Comparison of ENCODE assay signal across 14 cellular contexts in the genomic region with DNA sequence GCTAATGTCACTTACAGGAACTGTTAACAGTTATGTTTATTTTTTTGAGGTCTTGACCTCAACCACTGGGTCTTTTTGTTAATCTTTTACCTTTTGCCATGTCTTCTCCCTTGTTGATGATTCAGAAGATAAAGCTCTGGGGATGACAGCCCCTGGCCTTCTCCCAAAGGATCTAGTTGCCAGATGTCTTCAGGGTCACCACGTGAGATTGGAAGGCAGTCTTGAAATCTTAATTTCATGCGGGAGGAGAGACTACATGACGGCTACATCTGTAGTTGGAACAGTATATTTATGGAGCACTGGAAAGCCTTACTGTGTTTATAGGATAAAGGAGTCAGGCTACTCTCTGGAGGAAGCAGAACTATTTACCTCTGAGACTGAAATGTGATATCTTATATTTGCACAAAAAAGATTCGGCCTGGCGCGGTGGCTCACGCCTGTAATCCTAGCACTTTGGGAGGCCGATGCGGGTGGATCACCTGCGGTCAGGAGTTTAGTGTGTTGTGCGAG. TPM values are rescaled to one million over a fixed set of nuclear protein-coding genes. Genes with fewer than 3 reads are reported as not detected.
DNase-seq lines count a peak whose midpoint lies in the region; ATAC-seq and FAIRE-seq lines count a peak whose summit lies in the region.
"Had no signal": no experiment of that assay in that cellular context is flagged by ENCODE, and none has a peak within 500 bp of the region (broad histone marks: within the 10 kb centered on the region; RNA-seq: fewer than 3 reads in every experiment).

No MANE protein-coding gene starts in this region.

- no peak for DNase-seq in activated naive CD4-positive, alpha-beta T cell treated with anti-CD3 and anti-CD28 coated beads, Interleukin-2, amount 10 ng/mL, durations not matched to agents 7 days and 5 days
- DNase-seq in activated naive CD4-positive, alpha-beta T cell treated with Interleukin-2 at 50 U/mL for 16 hours: no peak
- DNase-seq in RCC 7860 (ENCODE audit: low spot score) (peak; percentile 83), KG1 (lab: John Stamatoyannopoulos, UW) (no peak)
- DNase-seq: amygdala; CD4-positive, alpha-beta memory T cell; hippocampal formation; NCI-H524; uterus had no signal

- H3K27ac Mint-ChIP-seq in activated naive CD4-positive, alpha-beta T cell treated with anti-CD3 and anti-CD28 coated beads, Interleukin-2, amount 10 ng/mL, durations not matched to agents 7 days and 5 days: peak overlapping the region; percentile 50

- H3K9me3 ChIP-seq in iPS-20b (ENCODE audit: insufficient read depth, low read depth, low read length) (no peaks in the 10 kb centered on the region), skeletal muscle tissue (ENCODE audit: control insufficient read depth in 3 of 3, low read length in 3 of 3) (no peaks in the 10 kb centered on the region)
- H3K9me3 ChIP-seq: uterus had no signal

- FAIRE-seq in RCC 7860 (lab: Jason Lieb, UNC): peak; percentile 95

- H3K9ac ChIP-seq in iPS-20b (ENCODE audit: low read depth, low read length): peak overlapping the region; percentile 13; the same call in 1 of the 2 replicates
- no peak overlapping the region for H3K9ac ChIP-seq in skeletal muscle tissue (ENCODE audit: low read depth in 1 of 3, low read length in 3 of 3)

- no peaks in the 10 kb centered on the region for H3K9me3 Mint-ChIP-seq in activated naive CD4-positive, alpha-beta T cell treated with anti-CD3 and anti-CD28 coated beads, Interleukin-2, amount 10 ng/mL, durations not matched to agents 7 days and 5 days
- H3K9me3 Mint-ChIP-seq: CD4-positive, alpha-beta memory T cell had no signal

- ATAC-seq in GM18858 (IDR thresholded peaks at IDR 0.05; ENCODE audit: unreplicated experiment): no peak
- ATAC-seq in HG03378 (IDR thresholded peaks at IDR 0.05; ENCODE audit: unreplicated experiment): no peak

- CTCF ChIA-PET in activated naive CD4-positive, alpha-beta T cell treated with anti-CD3 and anti-CD28 coated beads, Interleukin-2, amount 10 ng/mL, durations not matched to agents 7 days and 5 days (lab: Charles Lee): interaction anchor here (0.9 to 5.8 kb wide), 2 partner anchors 19 to 45 kb away, joined by 3 to 45 read pairs; no protein-coding TSS in a partner anchor

- H3K36me3 Mint-ChIP-seq in activated naive CD4-positive, alpha-beta T cell treated with anti-CD3 and anti-CD28 coated beads, Interleukin-2, amount 10 ng/mL, durations not matched to agents 7 days and 5 days: peaks cover 55% of the 10 kb centered on the region

- H3K4me1 Mint-ChIP-seq in activated naive CD4-positive, alpha-beta T cell treated with anti-CD3 and anti-CD28 coated beads, Interleukin-2, amount 10 ng/mL, durations not matched to agents 7 days and 5 days: peaks cover 59% of the 10 kb centered on the region

- H3K27me3 Mint-ChIP-seq in activated naive CD4-positive, alpha-beta T cell treated with anti-CD3 and anti-CD28 coated beads, Interleukin-2, amount 10 ng/mL, durations not matched to agents 7 days and 5 days: no peaks in the 10 kb centered on the region
- H3K27me3 Mint-ChIP-seq: CD4-positive, alpha-beta memory T cell had no signal

- no peaks in the 10 kb centered on the region for H3K27me3 ChIP-seq in iPS-20b (ENCODE audit: insufficient read depth, low read length)
- no peaks in the 10 kb centered on the region for H3K27me3 ChIP-seq in skeletal muscle tissue (ENCODE audit: control insufficient read depth in 3 of 3, insufficient read depth in 3 of 3, low read length in 3 of 3)
- H3K27me3 ChIP-seq: uterus had no signal

- H3K27ac ChIP-seq in iPS-20b (ENCODE audit: low read length) (peak overlapping the region; percentile 82), skeletal muscle tissue (ENCODE audit: low read depth, low read length) (peak overlapping the region; percentile 45)

- H3K4me3 ChIP-seq in iPS-20b (ENCODE audit: low read length) (no peak overlapping the region), skeletal muscle tissue (ENCODE audit: low read length in 3 of 3) (no peak overlapping the region)
- H3K4me3 ChIP-seq: uterus had no signal

- H3K4me1 ChIP-seq in iPS-20b (ENCODE audit: insufficient read depth, low read length) (peaks cover 54% of the 10 kb centered on the region), skeletal muscle tissue (ENCODE audit: control insufficient read depth in 3 of 3, insufficient read depth in 3 of 3, low read length in 3 of 3) (peaks cover 60 to 66% (median 62%) of the 10 kb centered on the region in 3 donors)

- H3K36me3 ChIP-seq in iPS-20b (ENCODE audit: insufficient read depth, low read depth, low read length) (peaks cover 39% of the 10 kb centered on the region), skeletal muscle tissue (ENCODE audit: control insufficient read depth in 3 of 3, insufficient read depth in 3 of 3, low read length in 3 of 3) (peaks cover 23 to 39% (median 37%) of the 10 kb centered on the region in 3 donors)
- H3K36me3 ChIP-seq: uterus had no signal

- H3K4me3 Mint-ChIP-seq in activated naive CD4-positive, alpha-beta T cell treated with anti-CD3 and anti-CD28 coated beads, Interleukin-2, amount 10 ng/mL, durations not matched to agents 7 days and 5 days: no peak overlapping the region

RNA-seq across cellular contexts. Expression of gene MLEC, which starts 5.6 kb away (rescaled TPM):
- total RNA-seq in skeletal muscle tissue: 50.6 TPM

RNA-seq across cellular contexts. Expression of gene UNC119B, which starts 17.7 kb away (rescaled TPM):
- 7.3 TPM for total RNA-seq in skeletal muscle tissue

RNA-seq across cellular contexts. Expression of gene ACADS, which starts 33.0 kb away (rescaled TPM):
- 14.1 TPM for total RNA-seq in skeletal muscle tissue

RNA-seq across cellular contexts. Expression of gene CABP1, which starts 52.2 kb away (rescaled TPM):
- total RNA-seq in skeletal muscle tissue: 0.52 TPM
- total RNA-seq: CD4-positive, alpha-beta memory T cell; mononuclear cell had no signal
